ENCODE assay signal across 1 cellular context in genomic region chr10:33805831-33806230, GRCh38.
A peak's percentile ranks its signal among the peaks of the same experiment; 100 is the strongest.
TF ChIP-seq lines count a peak whose summit lies in the region.

No MANE protein-coding gene starts in this region.

TF ChIP-seq in liver, 16 proteins besides CTCF, POLR2A, EP300 and RAD21 (continued from another document):
- TF ChIP-seq, protein P1, sequence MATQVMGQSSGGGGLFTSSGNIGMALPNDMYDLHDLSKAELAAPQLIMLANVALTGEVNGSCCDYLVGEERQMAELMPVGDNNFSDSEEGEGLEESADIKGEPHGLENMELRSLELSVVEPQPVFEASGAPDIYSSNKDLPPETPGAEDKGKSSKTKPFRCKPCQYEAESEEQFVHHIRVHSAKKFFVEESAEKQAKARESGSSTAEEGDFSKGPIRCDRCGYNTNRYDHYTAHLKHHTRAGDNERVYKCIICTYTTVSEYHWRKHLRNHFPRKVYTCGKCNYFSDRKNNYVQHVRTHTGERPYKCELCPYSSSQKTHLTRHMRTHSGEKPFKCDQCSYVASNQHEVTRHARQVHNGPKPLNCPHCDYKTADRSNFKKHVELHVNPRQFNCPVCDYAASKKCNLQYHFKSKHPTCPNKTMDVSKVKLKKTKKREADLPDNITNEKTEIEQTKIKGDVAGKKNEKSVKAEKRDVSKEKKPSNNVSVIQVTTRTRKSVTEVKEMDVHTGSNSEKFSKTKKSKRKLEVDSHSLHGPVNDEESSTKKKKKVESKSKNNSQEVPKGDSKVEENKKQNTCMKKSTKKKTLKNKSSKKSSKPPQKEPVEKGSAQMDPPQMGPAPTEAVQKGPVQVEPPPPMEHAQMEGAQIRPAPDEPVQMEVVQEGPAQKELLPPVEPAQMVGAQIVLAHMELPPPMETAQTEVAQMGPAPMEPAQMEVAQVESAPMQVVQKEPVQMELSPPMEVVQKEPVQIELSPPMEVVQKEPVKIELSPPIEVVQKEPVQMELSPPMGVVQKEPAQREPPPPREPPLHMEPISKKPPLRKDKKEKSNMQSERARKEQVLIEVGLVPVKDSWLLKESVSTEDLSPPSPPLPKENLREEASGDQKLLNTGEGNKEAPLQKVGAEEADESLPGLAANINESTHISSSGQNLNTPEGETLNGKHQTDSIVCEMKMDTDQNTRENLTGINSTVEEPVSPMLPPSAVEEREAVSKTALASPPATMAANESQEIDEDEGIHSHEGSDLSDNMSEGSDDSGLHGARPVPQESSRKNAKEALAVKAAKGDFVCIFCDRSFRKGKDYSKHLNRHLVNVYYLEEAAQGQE (IDR thresholded peaks at IDR 0.05) = peak; percentile 65
- TF ChIP-seq FOXA1 (IDR thresholded peaks at IDR 0.05) = no peak
